ENCODE assay signal across 8 cellular contexts in the genomic region with DNA sequence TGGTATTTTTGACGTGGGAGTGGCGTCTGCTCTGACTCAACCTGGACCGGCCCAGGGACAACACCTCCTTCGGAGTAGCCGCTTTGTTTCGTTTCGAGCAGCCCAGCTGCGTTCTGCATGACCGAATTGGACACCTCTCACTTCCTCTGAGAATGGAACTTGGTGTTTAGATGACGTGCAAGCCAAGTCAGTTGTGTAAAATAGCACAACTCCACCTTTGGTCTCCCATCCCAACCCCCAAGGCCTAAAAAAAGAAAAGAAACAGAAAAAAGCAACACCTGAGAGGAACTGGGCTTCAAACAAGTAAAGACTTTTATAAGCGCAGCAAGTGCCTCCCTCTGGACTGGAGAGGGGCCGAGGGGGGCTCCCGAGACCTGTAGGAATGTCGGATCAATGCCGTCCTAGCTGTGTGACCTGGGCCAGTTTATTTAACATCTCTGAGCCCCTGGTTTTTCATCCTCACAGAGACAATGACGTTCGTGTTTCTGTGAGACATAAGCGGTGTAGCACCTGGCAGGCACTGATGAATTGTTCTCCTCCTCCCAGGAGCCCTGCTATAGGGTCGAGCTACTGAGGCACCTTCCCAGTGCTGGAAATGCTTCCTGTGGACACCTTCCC. TPM values are rescaled to one million over a fixed set of nuclear protein-coding genes. Genes with fewer than 3 reads are reported as not detected.
A peak's percentile ranks its signal among the peaks of the same experiment; 100 is the strongest.
DNase-seq lines count a peak whose midpoint lies in the region; ATAC-seq and TF ChIP-seq lines count a peak whose summit lies in the region.

No MANE protein-coding gene starts in this region.

- peak overlapping the region; percentile 61 for H3K27ac Mint-ChIP-seq in endothelial cell (ENCODE audit: unreplicated experiment)

- TF ChIP-seq CTCF in left ventricle myocardium inferior (IDR thresholded peaks at IDR 0.05; ENCODE audit: borderline replicate concordance): no peak
- TF ChIP-seq CTCF in endothelial cell (IDR thresholded peaks at IDR 0.05; ENCODE audit: unreplicated experiment): no peak

- H3K27me3 Mint-ChIP-seq in endothelial cell (ENCODE audit: unreplicated experiment): peaks cover 5% of the 10 kb centered on the region

- no peaks in the 10 kb centered on the region for H3K27me3 ChIP-seq in left ventricle myocardium inferior (ENCODE audit: low read depth)

- no peaks in the 10 kb centered on the region for H3K36me3 ChIP-seq in left ventricle myocardium inferior

- no peak overlapping the region for H3K4me3 Mint-ChIP-seq in endothelial cell (ENCODE audit: unreplicated experiment)

- ATAC-seq in Right ventricle myocardium superior (ENCODE audit: poor library complexity): no peak
- ATAC-seq in HG03175 (IDR thresholded peaks at IDR 0.05; ENCODE audit: unreplicated experiment): peak; percentile 91

- H3K4me3 ChIP-seq in left ventricle myocardium inferior: peak overlapping the region; percentile 22

- H3K4me1 Mint-ChIP-seq in endothelial cell (ENCODE audit: unreplicated experiment): peaks cover 34% of the 10 kb centered on the region

- H3K9me3 ChIP-seq in left ventricle myocardium inferior (replicated peaks): no peaks in the 10 kb centered on the region

- intact Hi-C loops in left ventricle myocardium inferior (cut with micrococcal nuclease) (no loop called here), Right ventricle myocardium superior (cut with DNase I) (no loop called here)

- H3K9me3 Mint-ChIP-seq in endothelial cell (ENCODE audit: unreplicated experiment): no peaks in the 10 kb centered on the region

- H3K4me1 ChIP-seq in left ventricle myocardium inferior: peaks cover 40% of the 10 kb centered on the region

- H3K27ac ChIP-seq in left ventricle myocardium inferior (replicated peaks): peak overlapping the region; percentile 9

- no peak for DNase-seq in left ventricle myocardium inferior
- DNase-seq in Right ventricle myocardium superior: no peak
- DNase-seq in activated CD4-positive, alpha-beta T cell treated with anti-CD3 and anti-CD28 coated beads for 24 hours (ENCODE audit: low read depth in 2 of 2): peak; percentile 54 to 55
- DNase-seq in endothelial cell (ENCODE audit: low spot score): no peak
- peak; percentile 72 to 79 (median 75) for DNase-seq in stimulated activated CD4-positive, alpha-beta T cell treated with anti-CD3 and anti-CD28 coated beads, Interleukin-12 subunit alpha, Interleukin-12 subunit beta, amount 100 ng/mL, for 48 hours (ENCODE audit: low read depth in 2 of 3, low spot score in 1 of 3)
- no peak for DNase-seq in NCI-H82 (lab: John Stamatoyannopoulos, UW)
- no peak for DNase-seq in amniotic stem cell (lab: John Stamatoyannopoulos, UW)

- no peaks in the 10 kb centered on the region for H3K36me3 Mint-ChIP-seq in endothelial cell (ENCODE audit: low read depth, unreplicated experiment)

RNA-seq across cellular contexts. Expression of gene SMNDC1, which starts 52.0 kb away (rescaled TPM):
- total RNA-seq in left ventricle myocardium inferior: 24.1 TPM
- total RNA-seq in Right ventricle myocardium superior: 25.0 TPM
- 35.4 TPM for total RNA-seq in endothelial cell (ENCODE audit: unreplicated experiment)

Comparison
In these comparisons a context has a peak if more than half of its experiments do, and no peak if none do; other contexts are left out.
1. DNase-seq: peak in activated CD4-positive, alpha-beta T cell treated with anti-CD3 and anti-CD28 coated beads for 24 hours (2 of 2) and stimulated activated CD4-positive, alpha-beta T cell treated with anti-CD3 and anti-CD28 coated beads, Interleukin-12 subunit alpha, Interleukin-12 subunit beta, amount 100 ng/mL, for 48 hours (3 of 3); none in left ventricle myocardium inferior (single experiment), Right ventricle myocardium superior (single experiment), endothelial cell (single experiment), NCI-H82 (single experiment) and amniotic stem cell (single experiment).